In genomic region chr6:52992980-52993379, GRCh38 we compare ENCODE assay signal across 8 cellular contexts. TPM values are rescaled to one million over a fixed set of nuclear protein-coding genes. Genes with fewer than 3 reads are reported as not detected.
DNase-seq lines count a peak whose midpoint lies in the region; ATAC-seq and TF ChIP-seq lines count a peak whose summit lies in the region.

No MANE protein-coding gene starts in this region.

- no peaks in the 10 kb centered on the region for H4K20me1 ChIP-seq in Karpas-422 (ENCODE audit: insufficient read depth, low read depth, low read length)

- H3K27ac ChIP-seq in suprapubic skin (no peak overlapping the region), Karpas-422 (ENCODE audit: low read length) (no peak overlapping the region)

- no peak for TF ChIP-seq POLR2A in suprapubic skin (IDR thresholded peaks at IDR 0.05)

- H3K27ac Mint-ChIP-seq in activated CD4-positive, alpha-beta T cell treated with anti-CD3 and anti-CD28 coated beads for 36 hours = no peak overlapping the region
- no peak overlapping the region for H3K27ac Mint-ChIP-seq in WTC11

- no peak overlapping the region for H3K9ac ChIP-seq in Karpas-422 (ENCODE audit: low read length)

- H3K9me3 Mint-ChIP-seq in activated CD4-positive, alpha-beta T cell treated with anti-CD3 and anti-CD28 coated beads for 36 hours (ENCODE audit: low read depth) = no peaks in the 10 kb centered on the region
- no peaks in the 10 kb centered on the region for H3K9me3 Mint-ChIP-seq in WTC11

- H3K36me3 Mint-ChIP-seq in activated CD4-positive, alpha-beta T cell treated with anti-CD3 and anti-CD28 coated beads for 36 hours (ENCODE audit: low read depth) = peaks cover 33% of the 10 kb centered on the region
- H3K36me3 Mint-ChIP-seq in WTC11 = peaks cover 9% of the 10 kb centered on the region

- H3K27me3 Mint-ChIP-seq in activated CD4-positive, alpha-beta T cell treated with anti-CD3 and anti-CD28 coated beads for 36 hours = peaks cover 4% of the 10 kb centered on the region
- H3K27me3 Mint-ChIP-seq in WTC11 (ENCODE audit: low read depth) = peaks cover 5% of the 10 kb centered on the region

- POLR2A ChIA-PET in activated CD4-positive, alpha-beta T cell treated with anti-CD3 and anti-CD28 coated beads for 36 hours (lab: Charles Lee) = no interaction called here
- POLR2A ChIA-PET in WTC11 (lab: Charles Lee) = no interaction called here

- no peaks in the 10 kb centered on the region for H3K9me2 ChIP-seq in Karpas-422 (replicated peaks; ENCODE audit: insufficient read depth, low read length)

- H3K4me3 Mint-ChIP-seq in activated CD4-positive, alpha-beta T cell treated with anti-CD3 and anti-CD28 coated beads for 36 hours = peak overlapping the region; percentile 83
- H3K4me3 Mint-ChIP-seq in WTC11 = peak overlapping the region; percentile 89; the same call in 1 of the 2 replicates

- no peaks in the 10 kb centered on the region for H3K9me3 ChIP-seq in suprapubic skin
- H3K9me3 ChIP-seq in Karpas-422 (ENCODE audit: low read length) = no peaks in the 10 kb centered on the region

- peaks cover 24% of the 10 kb centered on the region for H3K4me1 ChIP-seq in suprapubic skin
- H3K4me1 ChIP-seq in Karpas-422 (ENCODE audit: low read length) = peaks cover 15% of the 10 kb centered on the region

- no peak for ATAC-seq in activated CD4-positive, alpha-beta T cell treated with anti-CD3 and anti-CD28 coated beads for 36 hours
- ATAC-seq in WTC11 = no peak

- H3K4me3 ChIP-seq in fibroblast of villous mesenchyme (ENCODE audit: low read depth, low read length) (no peak overlapping the region), suprapubic skin (peak overlapping the region; percentile 66), Karpas-422 (ENCODE audit: low read length) (no peak overlapping the region)

- intact Hi-C loops in activated CD4-positive, alpha-beta T cell treated with anti-CD3 and anti-CD28 coated beads for 36 hours (cut with DNase I, micrococcal nuclease) = loop anchor here (5.0 to 10.0 kb wide), 5 partner anchors 319 to 831 kb away; partner anchors contain the start of gene GCLC (in 1 of the 2)

- 71% methylated on average over 6 of the region's 6 CpGs for WGBS in suprapubic skin

- no peak overlapping the region for H3K4me2 ChIP-seq in Karpas-422 (ENCODE audit: low read depth, low read length, poor library complexity, severe bottlenecking)

- H3K79me2 ChIP-seq in Karpas-422 (ENCODE audit: low read length) = no peaks in the 10 kb centered on the region

- H3K27me3 ChIP-seq in suprapubic skin (no peaks in the 10 kb centered on the region), Karpas-422 (ENCODE audit: low read length) (no peaks in the 10 kb centered on the region; the same call in 1 of the 2 replicates)

- in situ Hi-C loops in GM13977 (cut with MboI; ENCODE audit: low pct_unique_long_range_greater_than_20kb, low sequenced_read_pairs, unreplicated experiment) = loop anchor here (10.0 kb wide), 1 partner anchor 62 kb away; no protein-coding TSS in a partner anchor

- H3K36me3 ChIP-seq in suprapubic skin (peaks cover 3% of the 10 kb centered on the region), Karpas-422 (ENCODE audit: insufficient read depth, low read length) (no peaks in the 10 kb centered on the region)

- TF ChIP-seq CTCF in WTC11 (IDR thresholded peaks at IDR 0.05) = no peak
- no peak for TF ChIP-seq CTCF in fibroblast of villous mesenchyme (IDR thresholded peaks at IDR 0.05; ENCODE audit: insufficient read depth, low read depth, low read length)
- no peak for TF ChIP-seq CTCF in suprapubic skin (IDR thresholded peaks at IDR 0.05)
- TF ChIP-seq CTCF in GM13977 (IDR thresholded peaks at IDR 0.05; ENCODE audit: extremely low read depth, insufficient read depth, missing control alignments) = no peak

- TF ChIP-seq EP300 in suprapubic skin (IDR thresholded peaks at IDR 0.05) = no peak

- CTCF ChIA-PET in activated CD4-positive, alpha-beta T cell treated with anti-CD3 and anti-CD28 coated beads for 36 hours (lab: Charles Lee) = interaction anchor here (1.0 to 1.7 kb wide), 2 partner anchors 8 to 75 kb away, joined by 3 to 12 read pairs; no protein-coding TSS in a partner anchor
- CTCF ChIA-PET in WTC11 (lab: Charles Lee) = interaction anchor here (1.5 kb wide), 1 partner anchor 492 kb away, joined by 3 read pairs; no protein-coding TSS in a partner anchor

- H2AFZ ChIP-seq in Karpas-422 (ENCODE audit: low read length) = no peak overlapping the region

- no peak for DNase-seq in activated CD4-positive, alpha-beta T cell treated with anti-CD3 and anti-CD28 coated beads for 36 hours
- no peak for DNase-seq in activated CD4-positive, alpha-beta T cell treated with anti-CD3 and anti-CD28 coated beads, Interleukin-2, amount 50 U/mL, for 4 hours
- no peak for DNase-seq in WTC11 (ENCODE audit: low spot score)
- DNase-seq in fibroblast of villous mesenchyme (ENCODE audit: low read depth) = peak; percentile 65
- no peak for DNase-seq in suprapubic skin (ENCODE audit: low spot score in 2 of 2)
- no peak for DNase-seq in glomerular visceral epithelial cell (ENCODE audit: extremely low spot score)
- DNase-seq in GM13977 (ENCODE audit: low spot score) = no peak
- no peak for DNase-seq in Karpas-422

- H3K4me1 Mint-ChIP-seq in activated CD4-positive, alpha-beta T cell treated with anti-CD3 and anti-CD28 coated beads for 36 hours = peaks cover 57% of the 10 kb centered on the region
- H3K4me1 Mint-ChIP-seq in WTC11 = peaks cover 15% of the 10 kb centered on the region

TF ChIP-seq in WTC11, 78 proteins besides CTCF, POLR2A, EP300 and RAD21 (continues in another document):
- TF ChIP-seq NR2C2 (CRISPR knock-in tag; IDR thresholded peaks at IDR 0.05) = no peak
- TF ChIP-seq ZNF416 (CRISPR knock-in tag; IDR thresholded peaks at IDR 0.05) = no peak
- no peak for TF ChIP-seq FOXJ3 (CRISPR knock-in tag; IDR thresholded peaks at IDR 0.05; ENCODE audit: borderline replicate concordance)
- TF ChIP-seq FOXP1 (CRISPR knock-in tag; IDR thresholded peaks at IDR 0.05; ENCODE audit: borderline replicate concordance) = no peak
- no peak for TF ChIP-seq E2F5 (CRISPR knock-in tag; IDR thresholded peaks at IDR 0.05)
- no peak for TF ChIP-seq MXD4 (CRISPR knock-in tag; IDR thresholded peaks at IDR 0.05; ENCODE audit: borderline replicate concordance)
- no peak for TF ChIP-seq IRF1 (CRISPR knock-in tag; IDR thresholded peaks at IDR 0.05)
- no peak for TF ChIP-seq RORB (CRISPR knock-in tag; IDR thresholded peaks at IDR 0.05)
- no peak for TF ChIP-seq GABPB1 (CRISPR knock-in tag; IDR thresholded peaks at IDR 0.05)
- TF ChIP-seq, protein P1, sequence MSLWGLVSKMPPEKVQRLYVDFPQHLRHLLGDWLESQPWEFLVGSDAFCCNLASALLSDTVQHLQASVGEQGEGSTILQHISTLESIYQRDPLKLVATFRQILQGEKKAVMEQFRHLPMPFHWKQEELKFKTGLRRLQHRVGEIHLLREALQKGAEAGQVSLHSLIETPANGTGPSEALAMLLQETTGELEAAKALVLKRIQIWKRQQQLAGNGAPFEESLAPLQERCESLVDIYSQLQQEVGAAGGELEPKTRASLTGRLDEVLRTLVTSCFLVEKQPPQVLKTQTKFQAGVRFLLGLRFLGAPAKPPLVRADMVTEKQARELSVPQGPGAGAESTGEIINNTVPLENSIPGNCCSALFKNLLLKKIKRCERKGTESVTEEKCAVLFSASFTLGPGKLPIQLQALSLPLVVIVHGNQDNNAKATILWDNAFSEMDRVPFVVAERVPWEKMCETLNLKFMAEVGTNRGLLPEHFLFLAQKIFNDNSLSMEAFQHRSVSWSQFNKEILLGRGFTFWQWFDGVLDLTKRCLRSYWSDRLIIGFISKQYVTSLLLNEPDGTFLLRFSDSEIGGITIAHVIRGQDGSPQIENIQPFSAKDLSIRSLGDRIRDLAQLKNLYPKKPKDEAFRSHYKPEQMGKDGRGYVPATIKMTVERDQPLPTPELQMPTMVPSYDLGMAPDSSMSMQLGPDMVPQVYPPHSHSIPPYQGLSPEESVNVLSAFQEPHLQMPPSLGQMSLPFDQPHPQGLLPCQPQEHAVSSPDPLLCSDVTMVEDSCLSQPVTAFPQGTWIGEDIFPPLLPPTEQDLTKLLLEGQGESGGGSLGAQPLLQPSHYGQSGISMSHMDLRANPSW (CRISPR knock-in tag; conservative IDR thresholded peaks at IDR 0.05; ENCODE audit: low read depth) = no peak

RNA-seq across cellular contexts. Expression of gene GSTA4, which starts 2.1 kb away (rescaled TPM):
- total RNA-seq in activated CD4-positive, alpha-beta T cell treated with anti-CD3 and anti-CD28 coated beads for 36 hours = 10 to 100 TPM; 23.5 to 28.9 TPM
- total RNA-seq in WTC11 (2021) (12.6 to 24.6 TPM (median 23.1 TPM) in 3 replicates), fibroblast of villous mesenchyme (22.5 and 25.9 TPM in 2 replicates), suprapubic skin (100 to 1,000 TPM; 108 to 164 (median 132) TPM)
- total RNA-seq in Karpas-422 (2014; rRNA removed; shearing (Covaris generic); ENCODE audit: low replicate concordance) = 0.97 and 2.8 TPM in 2 replicates
